In genomic region chr9:133057553-133057952, GRCh38 we compare ENCODE assay signal across 1 cellular context.
A peak's percentile ranks its signal among the peaks of the same experiment; 100 is the strongest.
TF ChIP-seq lines count a peak whose summit lies in the region.

No MANE protein-coding gene starts in this region.

TF ChIP-seq in K562, 482 proteins besides CTCF, POLR2A, EP300 and RAD21:
- TF ChIP-seq, protein P1, sequence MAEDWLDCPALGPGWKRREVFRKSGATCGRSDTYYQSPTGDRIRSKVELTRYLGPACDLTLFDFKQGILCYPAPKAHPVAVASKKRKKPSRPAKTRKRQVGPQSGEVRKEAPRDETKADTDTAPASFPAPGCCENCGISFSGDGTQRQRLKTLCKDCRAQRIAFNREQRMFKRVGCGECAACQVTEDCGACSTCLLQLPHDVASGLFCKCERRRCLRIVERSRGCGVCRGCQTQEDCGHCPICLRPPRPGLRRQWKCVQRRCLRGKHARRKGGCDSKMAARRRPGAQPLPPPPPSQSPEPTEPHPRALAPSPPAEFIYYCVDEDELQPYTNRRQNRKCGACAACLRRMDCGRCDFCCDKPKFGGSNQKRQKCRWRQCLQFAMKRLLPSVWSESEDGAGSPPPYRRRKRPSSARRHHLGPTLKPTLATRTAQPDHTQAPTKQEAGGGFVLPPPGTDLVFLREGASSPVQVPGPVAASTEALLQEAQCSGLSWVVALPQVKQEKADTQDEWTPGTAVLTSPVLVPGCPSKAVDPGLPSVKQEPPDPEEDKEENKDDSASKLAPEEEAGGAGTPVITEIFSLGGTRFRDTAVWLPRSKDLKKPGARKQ (CRISPR knock-in tag; IDR thresholded peaks at IDR 0.05): no peak
- TF ChIP-seq ZNF263 (CRISPR knock-in tag; IDR thresholded peaks at IDR 0.05; ENCODE audit: borderline replicate concordance): peak; percentile 45; the same call in 1 of the 2 replicates
